ENCODE assay signal across 42 cellular contexts in genomic region chr1:54745864-54746263, GRCh38. TPM values are rescaled to one million over a fixed set of nuclear protein-coding genes. Genes with fewer than 3 reads are reported as not detected.
DNase-seq lines count a peak whose midpoint lies in the region; ATAC-seq, FAIRE-seq and TF ChIP-seq lines count a peak whose summit lies in the region.
"Had no signal": no experiment of that assay in that cellular context is flagged by ENCODE, and none has a peak within 500 bp of the region (broad histone marks: within the 10 kb centered on the region; RNA-seq: fewer than 3 reads in every experiment).

No MANE protein-coding gene starts in this region.

- POLR2A ChIA-PET in PC-9 (lab: Charles Lee; ENCODE audit: unreplicated experiment) (no interaction called here), K562 (lab: Yijun Ruan, JAX) (interaction anchor here (2.6 kb wide), 1 partner anchor 17 kb away, joined by 10 read pairs; the partner anchor contains the start of gene PARS2)

- H3K9ac ChIP-seq in K562 (ENCODE audit: insufficient read depth in 1 of 2, low read depth in 2 of 2, low read length in 2 of 2): no peak overlapping the region
- H3K9ac ChIP-seq: BLaER1; BLaER1 treated with 17β-estradiol and CSF1 and Interleukin-3, amounts not matched to agents 10 nM and 100 nM had no signal

- peaks cover 3% of the 10 kb centered on the region; the same call in 1 of the 2 replicates for H3K36me3 ChIP-seq in PC-9 (ENCODE audit: low read depth)
- H3K36me3 ChIP-seq in K562 (ENCODE audit: control insufficient read depth, insufficient read depth, low read length): peaks cover 28% of the 10 kb centered on the region; the same call in 2 of the 3 replicates

- H3K4me3 ChIP-seq in PC-9 (no peak overlapping the region), K562 (no peak overlapping the region)
- H3K4me3 ChIP-seq: A549; BLaER1; BLaER1 treated with 17β-estradiol and CSF1 and Interleukin-3, amounts not matched to agents 10 nM and 100 nM had no signal

- no peaks in the 10 kb centered on the region for H3K9me2 ChIP-seq in PC-9 (ENCODE audit: insufficient read depth)

- in situ Hi-C loops in K562 (cut with MboI): no loop called here

- H3K27ac Mint-ChIP-seq in activated naive CD4-positive, alpha-beta T cell treated with anti-CD3 and anti-CD28 coated beads for 36 hours: no peak overlapping the region
- H3K27ac Mint-ChIP-seq: B cell; CD4-positive, alpha-beta memory T cell; CD4-positive, alpha-beta T cell; CD4-positive, CD25-positive, alpha-beta regulatory T cell; CD8-positive, alpha-beta T cell had no signal

- intact Hi-C loops in PC-9 (cut with micrococcal nuclease; ENCODE audit: unreplicated experiment): no loop called here
- intact Hi-C loops in K562 (cut with micrococcal nuclease): no loop called here
- intact Hi-C loops in activated naive CD4-positive, alpha-beta T cell treated with anti-CD3 and anti-CD28 coated beads for 36 hours (cut with micrococcal nuclease): no loop called here

- DNase-seq in activated CD8-positive, alpha-beta memory T cell treated with anti-CD3 and anti-CD28 coated beads, Interleukin-2, amount 50 U/mL, for 48 hours: peak; percentile 17
- DNase-seq in activated CD8-positive, alpha-beta memory T cell treated with anti-CD3 and anti-CD28 coated beads for 24 hours: no peak
- DNase-seq in PC-9 (no peak), K562 (ENCODE audit: extremely low read depth in 1 of 4, low spot score in 3 of 4) (no peak), mesenteric fat pad (ENCODE audit: low spot score) (peak; percentile 71), NCI-H226 (no peak)
- DNase-seq in activated naive CD4-positive, alpha-beta T cell treated with anti-CD3 and anti-CD28 coated beads for 36 hours: no peak
- no peak for DNase-seq in effector CD8-positive, alpha-beta T cell (lab: John Stamatoyannopoulos, UW)
- DNase-seq: 8988T; ACHN; AML-193; BE2C; C1 segment of cervical spinal cord; Caco-2; Calu3; CD4-positive, alpha-beta memory T cell; CD4-positive, alpha-beta T cell; CD4-positive, CD25-positive, alpha-beta regulatory T cell; CD8-positive, alpha-beta memory T cell; COR-L47; DMS 273 treated with DMSO at 0.1 percent for 48 hours; DMS153; DMS53; DMS79; DMS79 treated with DMSO at 0.1 percent for 48 hours; DND-41; EL had no signal

- H3K27me3 ChIP-seq in PC-9 (ENCODE audit: insufficient read depth, low read depth) (no peaks in the 10 kb centered on the region), K562 (ENCODE audit: control insufficient read depth in 2 of 2, insufficient read depth in 2 of 2, low read length in 2 of 2) (peaks cover 6 to 23% of the 10 kb centered on the region in 2 experiments; a peak in 4 of 5 replicates)
- H3K27me3 ChIP-seq: BE2C; BLaER1; BLaER1 treated with 17β-estradiol and CSF1 and Interleukin-3, amounts not matched to agents 10 nM and 100 nM had no signal

- H3K27ac ChIP-seq in PC-9: no peak overlapping the region
- no peak overlapping the region for H3K27ac ChIP-seq in K562 (ENCODE audit: extremely low read depth, low read depth, low read length)
- H3K27ac ChIP-seq: 22Rv1; A549; BLaER1; BLaER1 treated with 17β-estradiol and CSF1 and Interleukin-3, amounts not matched to agents 10 nM and 100 nM; C4-2B had no signal

- 47% methylated on average over 4 of the region's 4 CpGs for WGBS in K562 (ENCODE audit: insufficient coverage, low coverage, missing lambda C conversion rate)

- H2AFZ ChIP-seq in PC-9 (no peak overlapping the region), K562 (ENCODE audit: low read depth, low read length) (no peak overlapping the region)

- BruUV-seq in PC-9 (replicated peaks; lab: Mats Ljungman, UMichigan) (TSS peak; percentile 13), K562 (replicated peaks; lab: Mats Ljungman, UMichigan) (no TSS peak)

- no peak for FAIRE-seq in K562 (lab: Jason Lieb, UNC)
- FAIRE-seq: A204.1, A549, D721Med had no signal

- no peak overlapping the region for H3K4me3 Mint-ChIP-seq in activated naive CD4-positive, alpha-beta T cell treated with anti-CD3 and anti-CD28 coated beads for 36 hours
- H3K4me3 Mint-ChIP-seq: B cell; CD14-positive monocyte; CD4-positive, alpha-beta memory T cell; CD4-positive, alpha-beta T cell; CD4-positive, CD25-positive, alpha-beta regulatory T cell; CD8-positive, alpha-beta memory T cell; CD8-positive, alpha-beta T cell had no signal

- TF ChIP-seq RAD21 in K562 (CRISPR knock-in tag; conservative IDR thresholded peaks at IDR 0.05 in 1 of 2, IDR thresholded peaks at IDR 0.05 in 1 of 2): no peak

- no peak for TF ChIP-seq EP300 in K562 (IDR thresholded peaks at IDR 0.05; ENCODE audit: low read length)

- CTCF ChIA-PET in PC-9 (lab: Charles Lee) (no interaction called here), K562 (lab: Yijun Ruan, JAX; ENCODE audit: low intra/inter-chr PET ratio) (no interaction called here)
- CTCF ChIA-PET in activated naive CD4-positive, alpha-beta T cell treated with anti-CD3 and anti-CD28 coated beads for 36 hours (lab: Charles Lee): no interaction called here

- no peak for ATAC-seq in K562
- ATAC-seq: A549; CD8-positive, alpha-beta T cell had no signal

- H3K9me3 Mint-ChIP-seq in activated naive CD4-positive, alpha-beta T cell treated with anti-CD3 and anti-CD28 coated beads for 36 hours: no peaks in the 10 kb centered on the region
- H3K9me3 Mint-ChIP-seq: CD14-positive monocyte; CD4-positive, alpha-beta T cell; CD4-positive, CD25-positive, alpha-beta regulatory T cell; CD8-positive, alpha-beta memory T cell; CD8-positive, alpha-beta T cell had no signal

- TF ChIP-seq CTCF in PC-9 (conservative IDR thresholded peaks at IDR 0.05) (no peak), K562 (IDR thresholded peaks at IDR 0.05 in 2 of 3, conservative IDR thresholded peaks at IDR 0.05 in 1 of 3; ENCODE audit: insufficient read depth in 2 of 3, low read depth in 1 of 3, low read length in 3 of 3) (no peak)

- H3K79me2 ChIP-seq in PC-9 (ENCODE audit: low read depth): no peaks in the 10 kb centered on the region
- no peaks in the 10 kb centered on the region for H3K79me2 ChIP-seq in K562 (ENCODE audit: control insufficient read depth, insufficient read depth, low read length)

- peaks cover 8% of the 10 kb centered on the region; the same call in 1 of the 2 replicates for H3F3A ChIP-seq in PC-9 (ENCODE audit: insufficient read depth, low read depth)

- no peaks in the 10 kb centered on the region for H3K27me3 Mint-ChIP-seq in activated naive CD4-positive, alpha-beta T cell treated with anti-CD3 and anti-CD28 coated beads for 36 hours (ENCODE audit: low read depth)
- H3K27me3 Mint-ChIP-seq: CD4-positive, alpha-beta memory T cell; CD4-positive, alpha-beta T cell; CD4-positive, CD25-positive, alpha-beta regulatory T cell; CD8-positive, alpha-beta memory T cell had no signal

- H3K9me1 ChIP-seq in K562 (ENCODE audit: control insufficient read depth, insufficient read depth, low read length): no peaks in the 10 kb centered on the region

- H3K36me3 Mint-ChIP-seq in activated naive CD4-positive, alpha-beta T cell treated with anti-CD3 and anti-CD28 coated beads for 36 hours (ENCODE audit: low read depth): peaks cover 10% of the 10 kb centered on the region

- no peaks in the 10 kb centered on the region for H3K4me1 Mint-ChIP-seq in activated naive CD4-positive, alpha-beta T cell treated with anti-CD3 and anti-CD28 coated beads for 36 hours (ENCODE audit: low read depth)
- H3K4me1 Mint-ChIP-seq: B cell; CD14-positive monocyte; CD4-positive, alpha-beta memory T cell; CD4-positive, CD25-positive, alpha-beta regulatory T cell; CD8-positive, alpha-beta memory T cell had no signal

- no peaks in the 10 kb centered on the region for H3K9me3 ChIP-seq in PC-9 (ENCODE audit: insufficient read depth, low read depth)
- H3K9me3 ChIP-seq in K562 (replicated peaks; ENCODE audit: control insufficient read depth, insufficient read depth, low read depth, low read length): no peaks in the 10 kb centered on the region
- H3K9me3 ChIP-seq: A549; BE2C; BLaER1; BLaER1 treated with 17β-estradiol and CSF1 and Interleukin-3, amounts not matched to agents 10 nM and 100 nM; Caco-2 had no signal

- peaks cover 11% of the 10 kb centered on the region for H3K4me1 ChIP-seq in PC-9 (replicated peaks; ENCODE audit: insufficient read depth)
- peaks cover 0 to 4% of the 10 kb centered on the region in 2 experiments; a peak in 1 of 5 replicates for H3K4me1 ChIP-seq in K562 (replicated peaks in 1 of 2; ENCODE audit: control insufficient read depth in 2 of 2, insufficient read depth in 2 of 2, low read length in 2 of 2)
- H3K4me1 ChIP-seq: A549; BE2C; BLaER1; BLaER1 treated with 17β-estradiol and CSF1 and Interleukin-3, amounts not matched to agents 10 nM and 100 nM; Caco-2 had no signal

- TF ChIP-seq POLR2A in K562 (conservative IDR thresholded peaks at IDR 0.05): no peak

- H4K20me1 ChIP-seq in PC-9 (ENCODE audit: insufficient read depth): no peaks in the 10 kb centered on the region; the same call in 1 of the 2 replicates
- H4K20me1 ChIP-seq in K562 (replicated peaks; ENCODE audit: control insufficient read depth, insufficient read depth, low read length): peaks cover 7% of the 10 kb centered on the region; the same call in 1 of the 2 replicates

- H3K4me2 ChIP-seq in PC-9: no peak overlapping the region
- H3K4me2 ChIP-seq in K562 (ENCODE audit: insufficient read depth, low read length): no peak overlapping the region
- H3K4me2 ChIP-seq: A549; BLaER1; BLaER1 treated with 17β-estradiol and CSF1 and Interleukin-3, amounts not matched to agents 10 nM and 100 nM had no signal

RNA-seq across cellular contexts. Expression of gene PARS2, which starts 18.5 kb away (rescaled TPM):
- total RNA-seq in PC-9 (2021) (12.9 and 13.4 TPM in 2 replicates), K562 (2014; rRNA removed) (8.5 and 11.8 TPM in 2 replicates), K562 (2014; rRNA removed; fragmentation: Illumina TruSeq; extraction: Trizol) (7.0 and 7.6 TPM in 2 replicates), K562 (2015; rRNA removed; fragmentation: Illumina TruSeq; extraction: Trizol) (7.9 and 8.1 TPM in 2 replicates), K562 (2021) (10.6 and 11.6 TPM in 2 replicates), mesenteric fat pad (1.9 TPM)
- 5.5 and 11.9 TPM in 2 replicates for total RNA-seq in K562 (2011; cell fraction: chromatin; rRNA removed; ENCODE audit: low replicate concordance)
- 11.8 and 16.0 TPM in 2 replicates for total RNA-seq in K562 (2011; cell fraction: nucleolus; rRNA removed)
- 9.7 and 11.1 TPM in 2 replicates for total RNA-seq in K562 (2011; cell fraction: nucleoplasm; rRNA removed)
- polyA plus RNA-seq in K562 (2011; rRNA removed) (6.7 and 11.4 TPM in 2 replicates), K562 (2014; fragmentation: Illumina TruSeq; extraction: Trizol) (12.4 and 12.8 TPM in 2 replicates), K562 (2014; fragmentation: Nextera tagmentation; extraction: Ambion mirVana) (10 to 100 TPM in 1 of 2 experiments, 1 to 10 TPM in 1; 6.3 to 11.4 TPM), K562 (2014; rRNA removed) (7.3 and 7.6 TPM in 2 replicates)
- 13.4 and 13.5 TPM in 2 replicates for polyA plus RNA-seq in K562 (2011; cell fraction: cytosol; rRNA removed)
- polyA plus RNA-seq in K562 (2011; cell fraction: nucleus; rRNA removed): 5.1 and 5.9 TPM in 2 replicates
- polyA plus RNA-seq in K562 (2012): 9.6 and 9.8 TPM in 2 replicates
- 11.0 and 13.8 TPM in 2 replicates for polyA minus RNA-seq in K562 (2011; rRNA and poly(A)+ RNA removed)
- polyA minus RNA-seq in K562 (2011; cell fraction: cytosol; rRNA and poly(A)+ RNA removed): 5.7 and 7.2 TPM in 2 replicates
- 5.8 and 10.2 TPM in 2 replicates for polyA minus RNA-seq in K562 (2011; cell fraction: nucleus; rRNA and poly(A)+ RNA removed)
- 1 to 10 TPM; 3.0 to 3.1 TPM for total RNA-seq in activated naive CD4-positive, alpha-beta T cell treated with anti-CD3 and anti-CD28 coated beads for 36 hours
- total RNA-seq: CD4-positive, alpha-beta T cell; CD8-positive, alpha-beta T cell had no signal

RNA-seq across cellular contexts. Expression of gene TTC4, which starts 30.2 kb away (rescaled TPM):
- total RNA-seq in PC-9 (2021) (30.4 and 31.5 TPM in 2 replicates), K562 (2014; rRNA removed) (36.3 and 41.1 TPM in 2 replicates), K562 (2014; rRNA removed; fragmentation: Illumina TruSeq; extraction: Trizol) (66.7 and 68.3 TPM in 2 replicates), K562 (2015; rRNA removed; fragmentation: Illumina TruSeq; extraction: Trizol) (66.3 and 76.3 TPM in 2 replicates), K562 (2021) (42.6 and 42.8 TPM in 2 replicates), mesenteric fat pad (18.1 TPM)
- total RNA-seq in K562 (2011; cell fraction: chromatin; rRNA removed; ENCODE audit: low replicate concordance): 47.2 and 56.1 TPM in 2 replicates
- total RNA-seq in K562 (2011; cell fraction: nucleolus; rRNA removed): 26.2 and 29.2 TPM in 2 replicates
- total RNA-seq in K562 (2011; cell fraction: nucleoplasm; rRNA removed): 46.0 and 51.2 TPM in 2 replicates
- polyA plus RNA-seq in K562 (2011; rRNA removed) (47.8 and 54.1 TPM in 2 replicates), K562 (2014; fragmentation: Illumina TruSeq; extraction: Trizol) (52.4 and 69.9 TPM in 2 replicates), K562 (2014; fragmentation: Nextera tagmentation; extraction: Ambion mirVana) (100 to 1,000 TPM in 1 of 2 experiments, 10 to 100 TPM in 1; 46.1 to 111 TPM), K562 (2014; rRNA removed) (41.5 and 45.3 TPM in 2 replicates)
- 36.0 and 44.3 TPM in 2 replicates for polyA plus RNA-seq in K562 (2011; cell fraction: cytosol; rRNA removed)
- polyA plus RNA-seq in K562 (2011; cell fraction: nucleus; rRNA removed): 28.6 and 31.9 TPM in 2 replicates
- polyA plus RNA-seq in K562 (2012): 23.3 and 38.7 TPM in 2 replicates
- 41.2 and 45.3 TPM in 2 replicates for polyA minus RNA-seq in K562 (2011; rRNA and poly(A)+ RNA removed)
- polyA minus RNA-seq in K562 (2011; cell fraction: cytosol; rRNA and poly(A)+ RNA removed): 15.5 and 18.8 TPM in 2 replicates
- 25.7 and 43.5 TPM in 2 replicates for polyA minus RNA-seq in K562 (2011; cell fraction: nucleus; rRNA and poly(A)+ RNA removed)
- 10 to 100 TPM; 26.3 to 30.2 TPM for total RNA-seq in activated naive CD4-positive, alpha-beta T cell treated with anti-CD3 and anti-CD28 coated beads for 36 hours

RNA-seq across cellular contexts. Expression of gene TTC22, which starts 55.3 kb away (rescaled TPM):
- total RNA-seq in PC-9 (2021) (24.1 and 26.3 TPM in 2 replicates), K562 (2014; rRNA removed) (not detected in 2 replicates), K562 (2014; rRNA removed; fragmentation: Illumina TruSeq; extraction: Trizol) (not detected in 2 replicates), K562 (2015; rRNA removed; fragmentation: Illumina TruSeq; extraction: Trizol) (not detected in 2 replicates), K562 (2021) (not detected in 2 replicates), mesenteric fat pad (not detected)
- not detected in 2 replicates for total RNA-seq in K562 (2011; cell fraction: chromatin; rRNA removed; ENCODE audit: low replicate concordance)
- total RNA-seq in K562 (2011; cell fraction: nucleolus; rRNA removed): not detected in 2 replicates
- total RNA-seq in K562 (2011; cell fraction: nucleoplasm; rRNA removed): not detected in 2 replicates
- polyA plus RNA-seq in K562 (2011; rRNA removed) (0.03 TPM in 1 of 2 replicates, not detected in the other), K562 (2014; fragmentation: Illumina TruSeq; extraction: Trizol) (not detected in 2 replicates), K562 (2014; fragmentation: Nextera tagmentation; extraction: Ambion mirVana) (under 1 TPM in 1 of 2 experiments, not detected in 1; 0.07 TPM), K562 (2014; rRNA removed) (0.23 TPM in 1 of 2 replicates, not detected in the other)
- polyA plus RNA-seq in K562 (2011; cell fraction: cytosol; rRNA removed): 0.03 TPM in 2 replicates
- 0.07 TPM in 1 of 2 replicates, not detected in the other for polyA plus RNA-seq in K562 (2011; cell fraction: nucleus; rRNA removed)
- 0.09 and 0.14 TPM in 2 replicates for polyA plus RNA-seq in K562 (2012)
- polyA minus RNA-seq in K562 (2011; rRNA and poly(A)+ RNA removed): not detected in 2 replicates
- not detected in 2 replicates for polyA minus RNA-seq in K562 (2011; cell fraction: cytosol; rRNA and poly(A)+ RNA removed)
- not detected in 2 replicates for polyA minus RNA-seq in K562 (2011; cell fraction: nucleus; rRNA and poly(A)+ RNA removed)
- 1 to 10 TPM; 6.9 to 8.6 TPM for total RNA-seq in activated naive CD4-positive, alpha-beta T cell treated with anti-CD3 and anti-CD28 coated beads for 36 hours
- total RNA-seq: A172, A673, Daoy had no signal
- polyA plus RNA-seq: A549, AG04450, BJ had no signal

Comparison
In these comparisons a context has a peak if more than half of its experiments do, and no peak if none do; other contexts are left out.
1. DNase-seq: peak in activated CD8-positive, alpha-beta memory T cell treated with anti-CD3 and anti-CD28 coated beads, Interleukin-2, amount 50 U/mL, for 48 hours (single experiment) and mesenteric fat pad (single experiment); none in activated CD8-positive, alpha-beta memory T cell treated with anti-CD3 and anti-CD28 coated beads for 24 hours (single experiment), PC-9 (0 of 2), K562 (0 of 4), activated naive CD4-positive, alpha-beta T cell treated with anti-CD3 and anti-CD28 coated beads for 36 hours (single experiment), effector CD8-positive, alpha-beta T cell (single experiment) and NCI-H226 (single experiment).